In the genomic region with DNA sequence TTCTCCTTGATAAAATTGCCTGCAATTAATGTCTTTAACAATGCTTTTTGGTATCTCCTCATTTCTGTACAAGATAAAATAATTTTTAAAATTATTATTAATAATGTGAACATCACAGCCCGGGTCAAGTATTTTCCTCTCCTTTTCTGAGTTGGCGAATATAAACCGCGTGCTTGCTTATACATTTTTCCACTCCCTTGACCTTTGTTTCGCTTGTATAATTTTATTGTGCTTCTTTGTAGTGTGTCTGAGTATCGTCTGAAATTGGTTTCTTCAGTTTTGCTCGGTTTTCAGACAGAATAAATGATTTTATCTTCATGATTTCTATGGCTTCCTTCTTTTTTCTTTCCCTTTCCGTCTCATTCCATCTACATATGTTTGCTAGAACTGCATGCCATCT, we compare ENCODE assay signal across 35 cellular contexts.
DNase-seq lines count a peak whose midpoint lies in the region; ATAC-seq, FAIRE-seq and TF ChIP-seq lines count a peak whose summit lies in the region.
"Had no signal": no experiment of that assay in that cellular context is flagged by ENCODE, and none has a peak within 500 bp of the region (broad histone marks: within the 10 kb centered on the region; RNA-seq: fewer than 3 reads in every experiment).

No MANE protein-coding gene starts in this region.

- 14 to 54% (median 27%) methylated on average over 8 of the region's 8 CpGs for WGBS in small intestine, 3 donors

- H2AFZ ChIP-seq in osteoblast (ENCODE audit: low read length): no peak overlapping the region

- peak; percentile 83 for ATAC-seq in left colon
- ATAC-seq in mucosa of descending colon: peak; percentile 60
- no peak for ATAC-seq in HG03571 (IDR thresholded peaks at IDR 0.05; ENCODE audit: unreplicated experiment)
- ATAC-seq in HG03342 (IDR thresholded peaks at IDR 0.05; ENCODE audit: unreplicated experiment): no peak
- ATAC-seq: A549; CD8-positive, alpha-beta T cell had no signal

- intact Hi-C loops in left colon (cut with DNase I, micrococcal nuclease): no loop called here
- intact Hi-C loops in mucosa of descending colon (cut with DNase I, micrococcal nuclease): no loop called here
- intact Hi-C loops in dorsolateral prefrontal cortex (cut with DNase I): loop anchor here in 1 of 2 donors (2.0 kb wide), 1 partner anchor 51 kb away; no protein-coding TSS in a partner anchor

- DNase-seq in left colon (no peak), mucosa of descending colon (no peak), osteoblast (ENCODE audit: insufficient read length, low spot score, missing footprints) (peak; percentile 45), small intestine (peak; percentile 52), dorsolateral prefrontal cortex (no peak), NCI-H1694 treated with DMSO at 0.1 percent for 48 hours (lab: John Stamatoyannopoulos, UW) (no peak)
- DNase-seq: 8988T; ACHN; AML-193; BE2C; C1 segment of cervical spinal cord; Caco-2; Calu3; CD4-positive, alpha-beta memory T cell; CD4-positive, alpha-beta T cell; CD4-positive, CD25-positive, alpha-beta regulatory T cell; CD8-positive, alpha-beta memory T cell; CD8-positive, alpha-beta T cell; COR-L47; DMS 273 treated with DMSO at 0.1 percent for 48 hours; DMS153; DMS53; DMS79; DMS79 treated with DMSO at 0.1 percent for 48 hours; DND-41; EL had no signal

- H3K27me3 ChIP-seq in osteoblast (ENCODE audit: insufficient read depth, low read length) (no peaks in the 10 kb centered on the region), small intestine (ENCODE audit: control insufficient read depth in 2 of 2, insufficient read depth in 2 of 2, low read length in 2 of 2) (no peaks in the 10 kb centered on the region), dorsolateral prefrontal cortex (no peaks in the 10 kb centered on the region)
- H3K27me3 ChIP-seq: BE2C; BLaER1; BLaER1 treated with 17β-estradiol and CSF1 and Interleukin-3, amounts not matched to agents 10 nM and 100 nM had no signal

- H3K4me1 ChIP-seq in mucosa of descending colon (ENCODE audit: low read depth) (no peaks in the 10 kb centered on the region), osteoblast (ENCODE audit: insufficient read depth, low read length) (no peaks in the 10 kb centered on the region), small intestine (ENCODE audit: control insufficient read depth in 2 of 2, insufficient read depth in 1 of 2, low read depth in 1 of 2, low read length in 1 of 2) (no peaks in the 10 kb centered on the region)
- H3K4me1 ChIP-seq: A549; BE2C; BLaER1; BLaER1 treated with 17β-estradiol and CSF1 and Interleukin-3, amounts not matched to agents 10 nM and 100 nM; Caco-2 had no signal

- H3K4me3 ChIP-seq in mucosa of descending colon (no peak overlapping the region), osteoblast (ENCODE audit: insufficient read depth, low read length) (no peak overlapping the region), small intestine (ENCODE audit: low read depth in 1 of 2, low read length in 2 of 2) (no peak overlapping the region), dorsolateral prefrontal cortex (no peak overlapping the region)
- H3K4me3 ChIP-seq: A549; BLaER1; BLaER1 treated with 17β-estradiol and CSF1 and Interleukin-3, amounts not matched to agents 10 nM and 100 nM had no signal

- H4K20me1 ChIP-seq in osteoblast (ENCODE audit: insufficient read depth, low read length): no peaks in the 10 kb centered on the region
- H4K20me1 ChIP-seq: BLaER1; BLaER1 treated with 17β-estradiol and CSF1 and Interleukin-3, amounts not matched to agents 10 nM and 100 nM had no signal

- H3K36me3 ChIP-seq in mucosa of descending colon (ENCODE audit: low read depth) (no peaks in the 10 kb centered on the region), osteoblast (ENCODE audit: insufficient read depth, low read length) (no peaks in the 10 kb centered on the region), small intestine (ENCODE audit: control insufficient read depth in 2 of 2, insufficient read depth in 2 of 2, low read length in 2 of 2) (no peaks in the 10 kb centered on the region)
- H3K36me3 ChIP-seq: BE2C; BLaER1; BLaER1 treated with 17β-estradiol and CSF1 and Interleukin-3, amounts not matched to agents 10 nM and 100 nM had no signal

- no peak overlapping the region for H3K4me2 ChIP-seq in osteoblast (ENCODE audit: insufficient read depth, low read length)
- H3K4me2 ChIP-seq: A549; BLaER1; BLaER1 treated with 17β-estradiol and CSF1 and Interleukin-3, amounts not matched to agents 10 nM and 100 nM had no signal

- TF ChIP-seq CTCF in mucosa of descending colon (IDR thresholded peaks at IDR 0.05) (no peak), osteoblast (IDR thresholded peaks at IDR 0.05; ENCODE audit: extremely low read depth, low read depth, low read length) (no peak), dorsolateral prefrontal cortex (IDR thresholded peaks at IDR 0.05 in 54 of 56, conservative IDR thresholded peaks at IDR 0.05 in 2 of 56; ENCODE audit: low read depth in 1 of 56, partially characterized antibody in 56 of 56) (no peak)

- H3K9me3 ChIP-seq in mucosa of descending colon: no peaks in the 10 kb centered on the region
- no peaks in the 10 kb centered on the region for H3K9me3 ChIP-seq in osteoblast (ENCODE audit: low read depth, low read length)
- H3K9me3 ChIP-seq in small intestine (ENCODE audit: control insufficient read depth, low read depth): no peaks in the 10 kb centered on the region
- H3K9me3 ChIP-seq: A549; BE2C; BLaER1; BLaER1 treated with 17β-estradiol and CSF1 and Interleukin-3, amounts not matched to agents 10 nM and 100 nM; Caco-2 had no signal

- H3K27ac ChIP-seq in osteoblast (ENCODE audit: low read depth, low read length) (no peak overlapping the region), small intestine (ENCODE audit: low read depth in 1 of 2, low read length in 1 of 2) (no peak overlapping the region), dorsolateral prefrontal cortex (no peak overlapping the region)
- H3K27ac ChIP-seq: 22Rv1; A549; BLaER1; BLaER1 treated with 17β-estradiol and CSF1 and Interleukin-3, amounts not matched to agents 10 nM and 100 nM; C4-2B had no signal

- FAIRE-seq in small intestine (lab: Jason Lieb, UNC): no peak
- FAIRE-seq: A204.1, A549, D721Med had no signal

- H3K79me2 ChIP-seq in osteoblast (ENCODE audit: insufficient read depth, low read length): no peaks in the 10 kb centered on the region

Comparison
In these comparisons a context has a peak if more than half of its experiments do, and no peak if none do; other contexts are left out.
1. ATAC-seq: peak in left colon (single experiment) and mucosa of descending colon (single experiment); none in HG03571 (single experiment) and HG03342 (single experiment).
2. DNase-seq: peak in osteoblast (single experiment) and small intestine (single experiment); none in left colon (0 of 2), mucosa of descending colon (0 of 3), dorsolateral prefrontal cortex (0 of 10) and NCI-H1694 treated with DMSO at 0.1 percent for 48 hours (single experiment).